In the genomic region with DNA sequence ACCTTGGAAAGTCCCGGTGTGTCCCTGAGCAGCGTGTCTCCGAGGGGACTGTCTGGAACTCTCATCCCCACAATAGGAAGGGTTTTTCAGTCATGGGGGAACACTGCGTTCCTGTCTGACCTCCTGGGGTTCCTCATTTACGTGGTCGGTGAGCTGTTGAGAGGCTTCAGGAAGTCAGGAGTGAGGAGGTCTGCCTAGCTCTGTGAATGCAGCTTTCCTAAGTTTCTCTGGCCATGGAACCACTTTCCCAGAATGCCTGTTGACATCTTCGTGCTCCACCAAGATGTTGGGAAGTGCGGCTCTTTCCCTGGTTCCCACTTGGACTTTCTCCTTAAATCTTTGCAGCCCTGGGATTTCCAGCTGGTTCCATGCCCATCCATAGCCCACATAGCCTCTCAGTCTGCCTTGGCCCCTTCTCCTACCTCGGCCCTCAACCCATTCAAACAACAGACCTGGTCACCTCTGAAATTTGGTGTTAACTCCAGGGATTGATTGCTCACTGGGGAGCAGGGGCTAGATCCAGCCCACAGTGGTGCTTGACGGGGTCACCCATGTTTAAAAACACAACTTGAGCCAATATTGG, we compare ENCODE assay signal across 17 cellular contexts. TPM values are rescaled to one million over a fixed set of nuclear protein-coding genes. Genes with fewer than 3 reads are reported as not detected.
A peak's percentile ranks its signal among the peaks of the same experiment; 100 is the strongest.
DNase-seq lines count a peak whose midpoint lies in the region; ATAC-seq and TF ChIP-seq lines count a peak whose summit lies in the region.
"Had no signal": no experiment of that assay in that cellular context is flagged by ENCODE, and none has a peak within 500 bp of the region (broad histone marks: within the 10 kb centered on the region; RNA-seq: fewer than 3 reads in every experiment).

No MANE protein-coding gene starts in this region.

- no peak overlapping the region for H2AFZ ChIP-seq in GM23338

- intact Hi-C loops in activated T-helper 1 cell treated with anti-CD3 and anti-CD28 coated beads, Interleukin-12 subunit alpha, Interleukin-12 subunit beta, Interleukin-2, Interleukin-4 antibody, amounts not matched to agents 30 ng/mL and 10 ng/mL and 1 ng/mL, durations not matched to agents 14 hours and 24 hours and 36 hours (cut with micrococcal nuclease) = no loop called here

- H3K4me2 ChIP-seq in GM23338 = no peak overlapping the region

- H3K27me3 ChIP-seq in GM23338 (ENCODE audit: insufficient read depth) = no peaks in the 10 kb centered on the region
- H3K27me3 ChIP-seq: SJSA1 had no signal

- peaks cover 61% of the 10 kb centered on the region for H3F3A ChIP-seq in GM23338 (replicated peaks; ENCODE audit: low read depth)

- H3K36me3 Mint-ChIP-seq in GM23338 (ENCODE audit: low read depth) = peaks cover 98% of the 10 kb centered on the region
- H3K36me3 Mint-ChIP-seq in activated T-helper 1 cell treated with anti-CD3 and anti-CD28 coated beads, Interleukin-12 subunit alpha, Interleukin-12 subunit beta, Interleukin-2, Interleukin-4 antibody, amounts not matched to agents 30 ng/mL and 10 ng/mL and 1 ng/mL, durations not matched to agents 14 hours and 24 hours and 36 hours (ENCODE audit: low read depth) = peaks cover 57% of the 10 kb centered on the region
- H3K36me3 Mint-ChIP-seq in glutamatergic neuron (ENCODE audit: unreplicated experiment) = peaks cover 17% of the 10 kb centered on the region
- peaks cover 27% of the 10 kb centered on the region for H3K36me3 Mint-ChIP-seq in mesothelial cell of epicardium

- TF ChIP-seq CTCF in 22Rv1 (IDR thresholded peaks at IDR 0.05) (no peak), GM23338 (conservative IDR thresholded peaks at IDR 0.05; ENCODE audit: low read depth in 2 of 2) (no peak), glutamatergic neuron (IDR thresholded peaks at IDR 0.05; ENCODE audit: partially characterized antibody, unreplicated experiment) (no peak), mesothelial cell of epicardium (IDR thresholded peaks at IDR 0.05; ENCODE audit: unreplicated experiment) (no peak)

- H3K27me3 Mint-ChIP-seq in GM23338 (ENCODE audit: insufficient read depth, low read depth, poor library complexity) = peaks cover 10% of the 10 kb centered on the region
- no peaks in the 10 kb centered on the region for H3K27me3 Mint-ChIP-seq in activated T-helper 1 cell treated with anti-CD3 and anti-CD28 coated beads, Interleukin-12 subunit alpha, Interleukin-12 subunit beta, Interleukin-2, Interleukin-4 antibody, amounts not matched to agents 30 ng/mL and 10 ng/mL and 1 ng/mL, durations not matched to agents 14 hours and 24 hours and 36 hours (ENCODE audit: insufficient read depth)
- H3K27me3 Mint-ChIP-seq in glutamatergic neuron (ENCODE audit: unreplicated experiment) = peaks cover 2% of the 10 kb centered on the region
- no peaks in the 10 kb centered on the region for H3K27me3 Mint-ChIP-seq in mesothelial cell of epicardium (ENCODE audit: low read depth)
- H3K27me3 Mint-ChIP-seq: CD4-positive, alpha-beta T cell had no signal

- H3K4me3 ChIP-seq in GM23338 = no peak overlapping the region
- H3K4me3 ChIP-seq: SJSA1 had no signal

- H3K9me2 ChIP-seq in GM23338 (ENCODE audit: insufficient read depth) = no peaks in the 10 kb centered on the region; the same call in 1 of the 2 replicates

- DNase-seq in GM23338 (ENCODE audit: low spot score) (no peak), glutamatergic neuron (no peak), mesothelial cell of epicardium (ENCODE audit: low spot score in 2 of 2, unreplicated experiment in 2 of 2) (no peak), retina (no peak)
- DNase-seq in activated T-helper 1 cell treated with anti-CD3 and anti-CD28 coated beads, Interleukin-12 subunit alpha, Interleukin-12 subunit beta, Interleukin-2, Interleukin-4 antibody, amounts not matched to agents 30 ng/mL and 10 ng/mL and 1 ng/mL, durations not matched to agents 14 hours and 24 hours and 36 hours (ENCODE audit: low spot score) = no peak
- no peak for DNase-seq in effector CD8-positive, alpha-beta T cell (lab: John Stamatoyannopoulos, UW)
- DNase-seq: CD4-positive, alpha-beta T cell; KG1; NCI-H1436; NCI-H2029; NCI-H446; NCI-H774 had no signal

- peaks cover 66% of the 10 kb centered on the region for H3K36me3 ChIP-seq in GM23338 (ENCODE audit: insufficient read depth)

- H3K4me1 Mint-ChIP-seq in GM23338 (peaks cover 35% of the 10 kb centered on the region), glutamatergic neuron (ENCODE audit: low read depth, unreplicated experiment) (peaks cover 16% of the 10 kb centered on the region), mesothelial cell of epicardium (peaks cover 12% of the 10 kb centered on the region)
- peaks cover 7% of the 10 kb centered on the region for H3K4me1 Mint-ChIP-seq in activated T-helper 1 cell treated with anti-CD3 and anti-CD28 coated beads, Interleukin-12 subunit alpha, Interleukin-12 subunit beta, Interleukin-2, Interleukin-4 antibody, amounts not matched to agents 30 ng/mL and 10 ng/mL and 1 ng/mL, durations not matched to agents 14 hours and 24 hours and 36 hours (ENCODE audit: low read depth)

- no peaks in the 10 kb centered on the region for H3K9me3 Mint-ChIP-seq in GM23338
- H3K9me3 Mint-ChIP-seq in activated T-helper 1 cell treated with anti-CD3 and anti-CD28 coated beads, Interleukin-12 subunit alpha, Interleukin-12 subunit beta, Interleukin-2, Interleukin-4 antibody, amounts not matched to agents 30 ng/mL and 10 ng/mL and 1 ng/mL, durations not matched to agents 14 hours and 24 hours and 36 hours = no peaks in the 10 kb centered on the region
- peaks cover 4% of the 10 kb centered on the region for H3K9me3 Mint-ChIP-seq in glutamatergic neuron (ENCODE audit: unreplicated experiment)
- peaks cover 9% of the 10 kb centered on the region for H3K9me3 Mint-ChIP-seq in mesothelial cell of epicardium
- H3K9me3 Mint-ChIP-seq: CD4-positive, alpha-beta T cell had no signal

- ATAC-seq in GM23338 = peak; percentile 21; the same call in 2 of the 3 replicates
- no peak for ATAC-seq in GM19324 (IDR thresholded peaks at IDR 0.05; ENCODE audit: low FRiP score, unreplicated experiment)
- ATAC-seq: HCT116 had no signal

- peaks cover 66% of the 10 kb centered on the region for H4K20me1 ChIP-seq in GM23338 (replicated peaks; ENCODE audit: insufficient read depth)

- peaks cover 8% of the 10 kb centered on the region; the same call in 1 of the 2 replicates for H3K4me1 ChIP-seq in GM23338 (ENCODE audit: insufficient read depth)
- H3K4me1 ChIP-seq: SJSA1 had no signal

- H3K27ac Mint-ChIP-seq in GM23338 (peak overlapping the region; percentile 88), glutamatergic neuron (ENCODE audit: unreplicated experiment) (peak overlapping the region; percentile 52), mesothelial cell of epicardium (no peak overlapping the region)
- H3K27ac Mint-ChIP-seq in activated T-helper 1 cell treated with anti-CD3 and anti-CD28 coated beads, Interleukin-12 subunit alpha, Interleukin-12 subunit beta, Interleukin-2, Interleukin-4 antibody, amounts not matched to agents 30 ng/mL and 10 ng/mL and 1 ng/mL, durations not matched to agents 14 hours and 24 hours and 36 hours = peak overlapping the region; percentile 12
- H3K27ac Mint-ChIP-seq: CD4-positive, alpha-beta T cell had no signal

- H3K79me2 ChIP-seq in GM23338 (replicated peaks; ENCODE audit: insufficient read depth) = peaks cover 65% of the 10 kb centered on the region

- H3K4me3 Mint-ChIP-seq in GM23338 (peak overlapping the region; percentile 18; the same call in 1 of the 3 replicates), glutamatergic neuron (ENCODE audit: unreplicated experiment) (no peak overlapping the region), mesothelial cell of epicardium (no peak overlapping the region)
- H3K4me3 Mint-ChIP-seq in activated T-helper 1 cell treated with anti-CD3 and anti-CD28 coated beads, Interleukin-12 subunit alpha, Interleukin-12 subunit beta, Interleukin-2, Interleukin-4 antibody, amounts not matched to agents 30 ng/mL and 10 ng/mL and 1 ng/mL, durations not matched to agents 14 hours and 24 hours and 36 hours = no peak overlapping the region
- H3K4me3 Mint-ChIP-seq: CD4-positive, alpha-beta T cell had no signal

- peak overlapping the region; percentile 38 for H3K27ac ChIP-seq in 22Rv1
- H3K27ac ChIP-seq in GM23338 (ENCODE audit: low read depth) = peak overlapping the region; percentile 75; the same call in 1 of the 2 replicates
- H3K27ac ChIP-seq: RWPE1, SJSA1 had no signal

TF ChIP-seq in GM23338, 12 proteins besides CTCF, POLR2A, EP300 and RAD21:
- no peak for TF ChIP-seq EZH2phosphoT487 (IDR thresholded peaks at IDR 0.05; ENCODE audit: unreplicated experiment)
- TF ChIP-seq POLR2AphosphoS5 (IDR thresholded peaks at IDR 0.05; ENCODE audit: low read depth) = peak; percentile 55

RNA-seq across cellular contexts. Expression of gene PSAT1, which starts 27.2 kb away (rescaled TPM):
- total RNA-seq in GM23338 (2014; rRNA removed; shearing (Covaris generic)) = 486 and 511 TPM in 2 replicates
- polyA plus RNA-seq in GM23338 (2016; fragmentation: Nextera tagmentation; extraction: Ambion mirVana) = 386 and 414 TPM in 2 replicates
- total RNA-seq in activated T-helper 1 cell treated with anti-CD3 and anti-CD28 coated beads, Interleukin-12 subunit alpha, Interleukin-12 subunit beta, Interleukin-2, Interleukin-4 antibody, amounts not matched to agents 30 ng/mL and 10 ng/mL and 1 ng/mL, durations not matched to agents 14 hours and 24 hours and 36 hours = 85.7 and 91.8 TPM in 2 replicates
- total RNA-seq in glutamatergic neuron (ENCODE audit: unreplicated experiment) = 83.3 TPM
- 29.9 to 32.5 TPM (median 30.7 TPM) in 3 replicates for total RNA-seq in mesothelial cell of epicardium
